15 cellular contexts compared by ENCODE assay signal in genomic region chr18:35153609-35154273, GRCh38.
DNase-seq lines count a peak whose midpoint lies in the region; ATAC-seq and TF ChIP-seq lines count a peak whose summit lies in the region.
"Had no signal": no experiment of that assay in that cellular context is flagged by ENCODE, and none has a peak within 500 bp of the region (broad histone marks: within the 10 kb centered on the region; RNA-seq: fewer than 3 reads in every experiment).

No MANE protein-coding gene starts in this region.

- H3K36me3 ChIP-seq in H7 (replicated peaks; ENCODE audit: control insufficient read depth, insufficient read depth, low read length), result no peaks in the 10 kb centered on the region
- H3K36me3 ChIP-seq: neural progenitor cell had no signal

- H3K27ac Mint-ChIP-seq in memory B cell, result no peak overlapping the region
- H3K27ac Mint-ChIP-seq: neural progenitor cell had no signal

- H3K4me3 Mint-ChIP-seq in memory B cell, result peak overlapping the region; percentile 43
- H3K4me3 Mint-ChIP-seq: neural progenitor cell had no signal

- H3K36me3 Mint-ChIP-seq in memory B cell, result peaks cover 11% of the 10 kb centered on the region

- peaks cover 4% of the 10 kb centered on the region for H3K9me3 Mint-ChIP-seq in memory B cell

- DNase-seq in GM10266 (ENCODE audit: extremely low spot score) (peak; percentile 30), NOMO-1 treated with DMSO at 0.1 percent for 48 hours (lab: John Stamatoyannopoulos, UW; ENCODE audit: unreplicated experiment) (peak; percentile 93), memory B cell (ENCODE audit: low spot score in 2 of 2) (no peak), H7 (no peak), HK-2 (ENCODE audit: unreplicated experiment) (no peak), GM19238 (ENCODE audit: insufficient read length, low spot score) (no peak)
- DNase-seq: activated T-cell treated with anti-CD3 and anti-CD28 coated beads, Interleukin-2, amount 50 U/mL, for 48 hours; COR-L47; head of caudate nucleus; left ventricle myocardium inferior; NCI-H446; tibial artery had no signal

- ATAC-seq in GM21526 (IDR thresholded peaks at IDR 0.05; ENCODE audit: low FRiP score, unreplicated experiment) (peak; percentile 49), memory B cell (ENCODE audit: low read depth) (peak; percentile 72), GM21737 (IDR thresholded peaks at IDR 0.05; ENCODE audit: unreplicated experiment) (no peak)

- no peak for TF ChIP-seq CTCF in GM10266 (IDR thresholded peaks at IDR 0.05; ENCODE audit: control insufficient read depth, insufficient read depth, low read depth, missing control alignments)

- no peaks in the 10 kb centered on the region for H3K27me3 ChIP-seq in H7 (ENCODE audit: control insufficient read depth, insufficient read depth, low read length)
- H3K27me3 ChIP-seq: neural progenitor cell, tibial artery had no signal

- H3K4me3 ChIP-seq in H7 (ENCODE audit: insufficient read depth, low read depth, low read length), result no peak overlapping the region
- H3K4me3 ChIP-seq: left ventricle myocardium inferior, neural progenitor cell, tibial artery had no signal

- H3K4me1 Mint-ChIP-seq in memory B cell, result peaks cover 22% of the 10 kb centered on the region

- no peaks in the 10 kb centered on the region for H3K27me3 Mint-ChIP-seq in memory B cell

Comparison
In these comparisons a context has a peak if more than half of its experiments do, and no peak if none do; other contexts are left out.
1. DNase-seq: peak in GM10266 (single experiment) and NOMO-1 treated with DMSO at 0.1 percent for 48 hours (single experiment); none in memory B cell (0 of 2), H7 (single experiment), HK-2 (single experiment) and GM19238 (single experiment).